ENCODE assay signal across 29 cellular contexts in the genomic region with DNA sequence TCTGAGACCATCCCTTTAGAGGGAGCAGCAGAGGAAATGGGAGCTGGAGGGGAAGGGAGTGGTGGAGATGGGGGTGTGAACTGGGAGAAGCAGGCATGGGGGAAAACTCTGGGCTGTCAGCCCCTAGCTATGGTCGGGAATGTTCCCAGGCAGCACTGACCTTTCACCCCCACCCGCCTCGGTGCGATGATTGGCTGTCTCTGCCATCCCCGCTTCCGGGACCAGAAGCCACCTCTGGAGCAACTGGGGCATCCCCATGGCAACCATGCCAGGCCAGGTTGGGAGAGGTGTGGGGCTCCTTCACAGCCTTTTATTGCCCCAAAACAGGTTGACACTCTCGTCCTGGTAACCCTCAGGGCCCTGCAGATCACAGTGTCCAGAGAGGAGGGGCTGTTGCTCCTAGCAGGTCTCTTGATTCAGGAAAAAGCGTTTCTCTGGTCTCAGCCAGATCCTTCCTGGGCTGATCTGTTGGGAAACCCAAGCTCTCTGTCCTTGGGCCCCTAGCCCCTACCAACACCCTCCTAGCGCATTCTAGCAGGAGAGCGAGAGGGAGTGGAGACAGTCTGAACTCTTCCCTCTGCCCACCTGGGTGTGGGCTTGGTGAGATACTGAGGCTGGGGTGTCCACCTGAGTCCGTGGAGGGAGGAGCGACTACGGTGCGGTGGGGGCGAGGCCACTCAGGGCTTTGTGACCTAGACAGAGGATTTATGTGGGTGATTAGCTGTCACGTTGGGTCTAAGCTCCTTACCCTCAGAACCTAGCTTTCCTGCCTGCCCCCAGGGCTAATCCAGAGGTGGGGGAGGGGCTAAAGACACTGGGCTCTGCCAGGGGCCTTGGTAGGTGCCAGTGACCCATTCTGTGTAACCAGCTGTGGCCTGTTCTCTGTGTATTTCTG. TPM values are rescaled to one million over a fixed set of nuclear protein-coding genes. Genes with fewer than 3 reads are reported as not detected.
DNase-seq lines count a peak whose midpoint lies in the region; ATAC-seq and TF ChIP-seq lines count a peak whose summit lies in the region.
"Had no signal": no experiment of that assay in that cellular context is flagged by ENCODE, and none has a peak within 500 bp of the region (broad histone marks: within the 10 kb centered on the region; RNA-seq: fewer than 3 reads in every experiment).

No MANE protein-coding gene starts in this region.

- H3K36me3 Mint-ChIP-seq in WTC11, result no peaks in the 10 kb centered on the region
- H3K36me3 Mint-ChIP-seq: activated naive CD4-positive, alpha-beta T cell treated with anti-CD3 and anti-CD28 coated beads, Interleukin-2, amount 50 U/mL, for 72 hours; CD14-positive monocyte; natural killer cell; type B pancreatic cell had no signal

- TF ChIP-seq POLR2A in suprapubic skin (IDR thresholded peaks at IDR 0.05) (no peak), thyroid gland (IDR thresholded peaks at IDR 0.05) (no peak)

- no peak overlapping the region for H3K27ac Mint-ChIP-seq in WTC11
- H3K27ac Mint-ChIP-seq: activated naive CD4-positive, alpha-beta T cell treated with anti-CD3 and anti-CD28 coated beads, Interleukin-2, amount 50 U/mL, for 72 hours; activated T-helper 2 cell treated with anti-CD3 and anti-CD28 coated beads, Interferon-gamma antibody, Interleukin-2, Interleukin-4, amounts not matched to agents 10 μg/mL and 5 μg/mL and 100 μg/mL, durations not matched to agents 14 hours and 24 hours and 36 hours; CD14-positive monocyte; natural killer cell; type B pancreatic cell had no signal

- H3K27me3 ChIP-seq in suprapubic skin, result no peaks in the 10 kb centered on the region
- H3K27me3 ChIP-seq in thyroid gland, result no peaks in the 10 kb centered on the region
- H3K27me3 ChIP-seq: MG63, Peyer's patch had no signal

- intact Hi-C loops in left colon (cut with DNase I, micrococcal nuclease), result loop anchor here in 1 of 2 donors (10.0 kb wide), 1 partner anchor 279 kb away; no protein-coding TSS in a partner anchor
- intact Hi-C loops in thyroid gland (cut with DNase I), result loop anchor here (10.0 kb wide), 1 partner anchor 519 kb away; no protein-coding TSS in a partner anchor

- no peaks in the 10 kb centered on the region for H3K9me3 Mint-ChIP-seq in WTC11
- H3K9me3 Mint-ChIP-seq: activated naive CD4-positive, alpha-beta T cell treated with anti-CD3 and anti-CD28 coated beads, Interleukin-2, amount 50 U/mL, for 72 hours; activated T-helper 2 cell treated with anti-CD3 and anti-CD28 coated beads, Interferon-gamma antibody, Interleukin-2, Interleukin-4, amounts not matched to agents 10 μg/mL and 5 μg/mL and 100 μg/mL, durations not matched to agents 14 hours and 24 hours and 36 hours; CD14-positive monocyte; natural killer cell; type B pancreatic cell had no signal

- H3K4me1 Mint-ChIP-seq in WTC11, result no peaks in the 10 kb centered on the region

- H3K36me3 ChIP-seq in HEK293 (ENCODE audit: control insufficient read depth in 2 of 2, insufficient read depth in 1 of 2, low read length in 2 of 2) (no peaks in the 10 kb centered on the region), suprapubic skin (no peaks in the 10 kb centered on the region), thyroid gland (no peaks in the 10 kb centered on the region)
- H3K36me3 ChIP-seq: MG63, Peyer's patch had no signal

- peaks cover 17% of the 10 kb centered on the region for H3K27me3 Mint-ChIP-seq in WTC11 (ENCODE audit: low read depth)

- CTCF ChIA-PET in HEK293 (lab: Yijun Ruan, JAX) (interaction anchor here (0.6 to 7.9 kb wide), 9 partner anchors 8 to 878 kb away, joined by 3 to 160 read pairs (median 3); no protein-coding TSS in a partner anchor), WTC11 (lab: Charles Lee) (interaction anchor here (0.5 to 2.8 kb wide), 6 partner anchors 38 to 280 kb away, joined by 3 to 12 read pairs (median 4); a partner anchor contains a TSS)

- TF ChIP-seq CTCF in HEK293 (tag by site-specific recombination; IDR thresholded peaks at IDR 0.05) (no peak), WTC11 (IDR thresholded peaks at IDR 0.05) (no peak), suprapubic skin (IDR thresholded peaks at IDR 0.05) (no peak), thyroid gland (IDR thresholded peaks at IDR 0.05) (no peak)

- DNase-seq in WTC11 (ENCODE audit: low spot score) (peak; percentile 12), left colon (peak in 1 of 2 donors; percentile 22), suprapubic skin (ENCODE audit: low spot score in 2 of 2) (peak; percentile 45 to 65), thyroid gland (no peak), SW480 (ENCODE audit: low spot score) (no peak)
- DNase-seq in stimulated activated CD4-positive, alpha-beta T cell treated with anti-CD3 and anti-CD28 coated beads, Interleukin-2, amount 100 ng/mL, for 24 hours, result no peak
- DNase-seq: activated CD4-positive, alpha-beta T cell treated with anti-CD3 and anti-CD28 coated beads for 48 hours; activated CD8-positive, alpha-beta memory T cell treated with anti-CD3 and anti-CD28 coated beads for 24 hours; activated T-cell treated with anti-CD3 and anti-CD28 coated beads for 4 hours; DND-41; effector CD8-positive, alpha-beta T cell; GF-D8; MG63; natural killer cell; NCI-H1105; NCI-H187 treated with DMSO at 0.1 percent for 48 hours; NCI-H524 treated with DMSO at 0.1 percent for 48 hours; occipital lobe; Peyer's patch; SHP77 treated with DMSO at 0.1 percent for 48 hours; stimulated activated CD4-positive, alpha-beta T cell treated with anti-CD3 and anti-CD28 coated beads, Interleukin-4, amount 100 ng/mL, for 4 hours; T-helper 9 cell had no signal

- TF ChIP-seq EP300 in suprapubic skin (IDR thresholded peaks at IDR 0.05), result no peak

- H3K27ac ChIP-seq in HEK293 (ENCODE audit: extremely low read depth, low read depth, low read length), result no peak overlapping the region
- no peak overlapping the region for H3K27ac ChIP-seq in suprapubic skin
- no peak overlapping the region for H3K27ac ChIP-seq in thyroid gland
- H3K27ac ChIP-seq: Peyer's patch, VCaP had no signal

- 82% methylated on average over 15 of the region's 16 CpGs for WGBS in suprapubic skin
- 80 to 88% methylated on average over 13 of the region's 16 CpGs for WGBS in thyroid gland, 2 donors

- H3K9me3 ChIP-seq in HEK293 (ENCODE audit: control insufficient read depth, insufficient read depth, low read depth, low read length) (no peaks in the 10 kb centered on the region), suprapubic skin (no peaks in the 10 kb centered on the region), thyroid gland (no peaks in the 10 kb centered on the region)
- H3K9me3 ChIP-seq: MG63, Peyer's patch had no signal

- ATAC-seq in WTC11 (no peak), left colon (peak; percentile 30)
- ATAC-seq: activated naive CD4-positive, alpha-beta T cell treated with anti-CD3 and anti-CD28 coated beads, Interleukin-2, amount 50 U/mL, for 72 hours; natural killer cell had no signal

- H3K4me1 ChIP-seq in HEK293 (ENCODE audit: control insufficient read depth, insufficient read depth, low read length), result no peaks in the 10 kb centered on the region
- H3K4me1 ChIP-seq in suprapubic skin, result peaks cover 7% of the 10 kb centered on the region
- H3K4me1 ChIP-seq in thyroid gland, result no peaks in the 10 kb centered on the region
- H3K4me1 ChIP-seq: Peyer's patch had no signal

- POLR2A ChIA-PET in HEK293 (lab: Yijun Ruan, JAX), result no interaction called here
- POLR2A ChIA-PET in WTC11 (lab: Charles Lee), result interaction anchor here (1.5 kb wide), 1 partner anchor 23 kb away, joined by 5 read pairs; no protein-coding TSS in a partner anchor

- no peak overlapping the region for H3K4me3 ChIP-seq in HEK293 (ENCODE audit: low read depth, low read length)
- no peak overlapping the region for H3K4me3 ChIP-seq in suprapubic skin
- no peak overlapping the region for H3K4me3 ChIP-seq in thyroid gland (replicated peaks in 1 of 3)
- H3K4me3 ChIP-seq: MG63, Peyer's patch had no signal

- no peak overlapping the region for H3K4me3 Mint-ChIP-seq in WTC11
- H3K4me3 Mint-ChIP-seq: CD14-positive monocyte, natural killer cell, type B pancreatic cell had no signal

TF ChIP-seq in HEK293, 187 proteins besides CTCF, POLR2A, EP300 and RAD21 (continues in another document):
- TF ChIP-seq KLF9 (tag by site-specific recombination; IDR thresholded peaks at IDR 0.05; ENCODE audit: low read depth), result no peak
- TF ChIP-seq, protein P1, sequence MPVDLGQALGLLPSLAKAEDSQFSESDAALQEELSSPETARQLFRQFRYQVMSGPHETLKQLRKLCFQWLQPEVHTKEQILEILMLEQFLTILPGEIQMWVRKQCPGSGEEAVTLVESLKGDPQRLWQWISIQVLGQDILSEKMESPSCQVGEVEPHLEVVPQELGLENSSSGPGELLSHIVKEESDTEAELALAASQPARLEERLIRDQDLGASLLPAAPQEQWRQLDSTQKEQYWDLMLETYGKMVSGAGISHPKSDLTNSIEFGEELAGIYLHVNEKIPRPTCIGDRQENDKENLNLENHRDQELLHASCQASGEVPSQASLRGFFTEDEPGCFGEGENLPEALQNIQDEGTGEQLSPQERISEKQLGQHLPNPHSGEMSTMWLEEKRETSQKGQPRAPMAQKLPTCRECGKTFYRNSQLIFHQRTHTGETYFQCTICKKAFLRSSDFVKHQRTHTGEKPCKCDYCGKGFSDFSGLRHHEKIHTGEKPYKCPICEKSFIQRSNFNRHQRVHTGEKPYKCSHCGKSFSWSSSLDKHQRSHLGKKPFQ (tag by site-specific recombination; IDR thresholded peaks at IDR 0.05), result 0 out of 2 replicates have a peak, but pooled peaks have one; percentile 46

TF ChIP-seq in WTC11, 78 proteins besides CTCF, POLR2A, EP300 and RAD21 (continues in another document):
- TF ChIP-seq FOXP1 (CRISPR knock-in tag; IDR thresholded peaks at IDR 0.05; ENCODE audit: borderline replicate concordance) (no peak), FOXK1 (CRISPR knock-in tag; IDR thresholded peaks at IDR 0.05) (no peak), ATF1 (CRISPR knock-in tag; IDR thresholded peaks at IDR 0.05) (no peak)

RNA-seq across cellular contexts. Expression of a gene that starts 12.2 kb away (rescaled TPM):
- total RNA-seq in WTC11 (2021) (10.2 to 14.4 TPM (median 12.5 TPM) in 3 replicates), left colon (10 to 100 TPM; 35.3 to 42.3 TPM), suprapubic skin (10 to 100 TPM; 59.2 to 95.4 (median 84.5) TPM), thyroid gland (10 to 100 TPM in 1 of 4 donors, 1 to 10 TPM in 3; 7.2 to 11.3 (median 7.6) TPM)
- total RNA-seq: mononuclear cell had no signal

RNA-seq across cellular contexts. Expression of a gene that starts 52.0 kb away (rescaled TPM):
- total RNA-seq in WTC11 (2021) (12.1 to 20.1 TPM (median 19.2 TPM) in 3 replicates), left colon (10 to 100 TPM; 22.4 to 22.6 TPM), suprapubic skin (1 to 10 TPM; 1.6 to 7.8 (median 3.7) TPM), thyroid gland (10 to 100 TPM in 3 of 4 donors, 1 to 10 TPM in 1; 8.0 to 25.4 (median 11.7) TPM)

Comparison
In these comparisons a context has a peak if more than half of its experiments do, and no peak if none do; other contexts are left out.
1. DNase-seq: peak in WTC11 (single experiment) and suprapubic skin (2 of 2); none in thyroid gland (0 of 2), stimulated activated CD4-positive, alpha-beta T cell treated with anti-CD3 and anti-CD28 coated beads, Interleukin-2, amount 100 ng/mL, for 24 hours (0 of 2) and SW480 (single experiment).